Comparison of ENCODE assay signal across 8 cellular contexts in genomic region chr6:11275598-11275997, GRCh38. TPM values are rescaled to one million over a fixed set of nuclear protein-coding genes. Genes with fewer than 3 reads are reported as not detected.
A peak's percentile ranks its signal among the peaks of the same experiment; 100 is the strongest.
DNase-seq lines count a peak whose midpoint lies in the region; ATAC-seq and TF ChIP-seq lines count a peak whose summit lies in the region.

No MANE protein-coding gene starts in this region.

- no peaks in the 10 kb centered on the region for H4K20me1 ChIP-seq in H9 (ENCODE audit: control insufficient read depth, insufficient read depth, insufficient read length)

- no peak overlapping the region for H3K9ac ChIP-seq in H9 (ENCODE audit: extremely low read depth, insufficient read length, low read length)

- H2BK15ac ChIP-seq in H9 (ENCODE audit: low read depth, low read length): no peak overlapping the region

- peak in 2 of 3 donors; percentile 39 to 68 for DNase-seq in CD4-positive, CD25-positive, alpha-beta regulatory T cell
- peak; percentile 29 for DNase-seq in activated CD8-positive, alpha-beta T cell treated with anti-CD3 and anti-CD28 coated beads, Interleukin-2, amount 10 ng/mL, durations not matched to agents 7 days and 5 days
- DNase-seq in AG08395 (ENCODE audit: low spot score) (no peak), NCI-H1092 treated with DMSO at 0.1 percent for 48 hours (lab: John Stamatoyannopoulos, UW) (no peak), H9 (no peak)

- peaks cover 35% of the 10 kb centered on the region for H3K36me3 Mint-ChIP-seq in CD4-positive, CD25-positive, alpha-beta regulatory T cell
- peaks cover 72% of the 10 kb centered on the region for H3K36me3 Mint-ChIP-seq in activated CD8-positive, alpha-beta T cell treated with anti-CD3 and anti-CD28 coated beads, Interleukin-2, amount 10 ng/mL, durations not matched to agents 7 days and 5 days (ENCODE audit: low read depth)
- H3K36me3 Mint-ChIP-seq in stimulated activated memory B cell treated with anti-CD40 and anti-IgM and Interleukin-4, amounts not matched to agents 10 μg/mL and 1 μg/mL and 100 μg/mL, for 72 hours: peaks cover 26% of the 10 kb centered on the region
- no peaks in the 10 kb centered on the region for H3K36me3 Mint-ChIP-seq in H9 (ENCODE audit: insufficient read depth in 1 of 3, low read depth in 3 of 3)

- H3K27me3 ChIP-seq in CD4-positive, CD25-positive, alpha-beta regulatory T cell (ENCODE audit: control insufficient read depth, insufficient read depth, low read length): no peaks in the 10 kb centered on the region
- H3K27me3 ChIP-seq in H9 (ENCODE audit: insufficient read depth, low read length): no peaks in the 10 kb centered on the region

- peak overlapping the region; percentile 66 to 80 (median 72) for H3K4me3 Mint-ChIP-seq in CD4-positive, CD25-positive, alpha-beta regulatory T cell
- H3K4me3 Mint-ChIP-seq in activated CD8-positive, alpha-beta T cell treated with anti-CD3 and anti-CD28 coated beads, Interleukin-2, amount 10 ng/mL, durations not matched to agents 7 days and 5 days: peak overlapping the region; percentile 25
- no peak overlapping the region for H3K4me3 Mint-ChIP-seq in stimulated activated memory B cell treated with anti-CD40 and anti-IgM and Interleukin-4, amounts not matched to agents 10 μg/mL and 1 μg/mL and 100 μg/mL, for 72 hours
- no peak overlapping the region for H3K4me3 Mint-ChIP-seq in H9

- H3K79me2 ChIP-seq in H9 (ENCODE audit: insufficient read depth, low read length): no peaks in the 10 kb centered on the region

- peaks cover 40% of the 10 kb centered on the region for H3K4me1 ChIP-seq in CD4-positive, CD25-positive, alpha-beta regulatory T cell (ENCODE audit: control insufficient read depth, insufficient read depth, low read length, poor library complexity, severe bottlenecking)
- peaks cover 14% of the 10 kb centered on the region; the same call in 1 of the 2 replicates for H3K4me1 ChIP-seq in H9 (ENCODE audit: insufficient read depth, low read length)

- no peak overlapping the region for H3K23ac ChIP-seq in H9 (ENCODE audit: insufficient read length, low read depth, low read length)

- WGBS in H9 (ENCODE audit: extremely low coverage, insufficient read length, low lambda C conversion rate): no CpG with 5 or more reads among the region's 4 CpGs

- peaks cover 0 to 2% (median 0%) of the 10 kb centered on the region in 7 donors for H3K9me3 Mint-ChIP-seq in CD4-positive, CD25-positive, alpha-beta regulatory T cell
- no peaks in the 10 kb centered on the region for H3K9me3 Mint-ChIP-seq in activated CD8-positive, alpha-beta T cell treated with anti-CD3 and anti-CD28 coated beads, Interleukin-2, amount 10 ng/mL, durations not matched to agents 7 days and 5 days (ENCODE audit: insufficient read depth)
- H3K9me3 Mint-ChIP-seq in stimulated activated memory B cell treated with anti-CD40 and anti-IgM and Interleukin-4, amounts not matched to agents 10 μg/mL and 1 μg/mL and 100 μg/mL, for 72 hours: no peaks in the 10 kb centered on the region
- no peaks in the 10 kb centered on the region for H3K9me3 Mint-ChIP-seq in H9

- POLR2A ChIA-PET in activated CD8-positive, alpha-beta T cell treated with anti-CD3 and anti-CD28 coated beads, Interleukin-2, amount 10 ng/mL, durations not matched to agents 7 days and 5 days (lab: Charles Lee): interaction anchor here (0.7 to 1.5 kb wide), 3 partner anchors 17 to 44 kb away, joined by 4 read pairs; no protein-coding TSS in a partner anchor

- no peak overlapping the region for H3T11ph ChIP-seq in H9 (ENCODE audit: low read length)

- peak overlapping the region in 2 of 3 donors; percentile 30 to 81 for H3K27ac Mint-ChIP-seq in CD4-positive, CD25-positive, alpha-beta regulatory T cell
- H3K27ac Mint-ChIP-seq in activated CD8-positive, alpha-beta T cell treated with anti-CD3 and anti-CD28 coated beads, Interleukin-2, amount 10 ng/mL, durations not matched to agents 7 days and 5 days: peak overlapping the region; percentile 70
- H3K27ac Mint-ChIP-seq in stimulated activated memory B cell treated with anti-CD40 and anti-IgM and Interleukin-4, amounts not matched to agents 10 μg/mL and 1 μg/mL and 100 μg/mL, for 72 hours: peak overlapping the region; percentile 92
- no peak overlapping the region for H3K27ac Mint-ChIP-seq in H9

- H3K23me2 ChIP-seq in H9 (ENCODE audit: insufficient read length, low read depth, low read length, poor library complexity, severe bottlenecking): no peaks in the 10 kb centered on the region

- H3K4me1 Mint-ChIP-seq in CD4-positive, CD25-positive, alpha-beta regulatory T cell: peaks cover 28 to 54% (median 52%) of the 10 kb centered on the region in 4 donors
- H3K4me1 Mint-ChIP-seq in activated CD8-positive, alpha-beta T cell treated with anti-CD3 and anti-CD28 coated beads, Interleukin-2, amount 10 ng/mL, durations not matched to agents 7 days and 5 days (ENCODE audit: low read depth): peaks cover 52% of the 10 kb centered on the region
- H3K4me1 Mint-ChIP-seq in stimulated activated memory B cell treated with anti-CD40 and anti-IgM and Interleukin-4, amounts not matched to agents 10 μg/mL and 1 μg/mL and 100 μg/mL, for 72 hours: peaks cover 55% of the 10 kb centered on the region
- peaks cover 29 to 31% of the 10 kb centered on the region in 2 experiments for H3K4me1 Mint-ChIP-seq in H9

- H3K9me3 ChIP-seq in CD4-positive, CD25-positive, alpha-beta regulatory T cell (ENCODE audit: control insufficient read depth in 2 of 2, low read length in 2 of 2): no peaks in the 10 kb centered on the region
- no peaks in the 10 kb centered on the region for H3K9me3 ChIP-seq in H9 (ENCODE audit: control insufficient read depth, low read depth, low read length)

- no peak overlapping the region for H2BK5ac ChIP-seq in H9 (ENCODE audit: insufficient read length, low read length)

- H4K5ac ChIP-seq in H9 (ENCODE audit: insufficient read length, low read depth, low read length): no peak overlapping the region

- no peak for TF ChIP-seq CTCF in H9 (conservative IDR thresholded peaks at IDR 0.05)

- H2BK120ac ChIP-seq in H9 (ENCODE audit: low read depth, low read length, poor library complexity, severe bottlenecking): no peak overlapping the region

- H2AK5ac ChIP-seq in H9 (ENCODE audit: insufficient read length, low read length): no peak overlapping the region

- no peak overlapping the region for H4K91ac ChIP-seq in H9 (ENCODE audit: insufficient read length, low read depth, low read length)

- no peaks in the 10 kb centered on the region for H3K27me3 Mint-ChIP-seq in CD4-positive, CD25-positive, alpha-beta regulatory T cell
- H3K27me3 Mint-ChIP-seq in activated CD8-positive, alpha-beta T cell treated with anti-CD3 and anti-CD28 coated beads, Interleukin-2, amount 10 ng/mL, durations not matched to agents 7 days and 5 days (ENCODE audit: low read depth): no peaks in the 10 kb centered on the region
- H3K27me3 Mint-ChIP-seq in stimulated activated memory B cell treated with anti-CD40 and anti-IgM and Interleukin-4, amounts not matched to agents 10 μg/mL and 1 μg/mL and 100 μg/mL, for 72 hours: no peaks in the 10 kb centered on the region
- H3K27me3 Mint-ChIP-seq in H9 (ENCODE audit: low read depth): peaks cover 7% of the 10 kb centered on the region

- no peaks in the 10 kb centered on the region for H3K79me1 ChIP-seq in H9 (ENCODE audit: insufficient read depth, low read depth, low read length, poor library complexity, severe bottlenecking)

- no peak overlapping the region for H3K56ac ChIP-seq in H9 (ENCODE audit: insufficient read length, low read depth, low read length)

- no peak overlapping the region for H2AFZ ChIP-seq in H9 (ENCODE audit: low read length)

- H3K18ac ChIP-seq in H9 (ENCODE audit: insufficient read length, low read depth, low read length): no peak overlapping the region

- no peak overlapping the region for H2BK20ac ChIP-seq in H9 (ENCODE audit: low read depth, low read length, poor library complexity, severe bottlenecking)

- peak overlapping the region; percentile 56 for H3K27ac ChIP-seq in CD4-positive, CD25-positive, alpha-beta regulatory T cell (ENCODE audit: insufficient read depth, low read length, poor library complexity, severe bottlenecking)
- no peak overlapping the region for H3K27ac ChIP-seq in H9 (ENCODE audit: insufficient read length, low read depth, low read length)

- H3K36me3 ChIP-seq in CD4-positive, CD25-positive, alpha-beta regulatory T cell (ENCODE audit: control insufficient read depth, insufficient read depth, low read length): no peaks in the 10 kb centered on the region

- no peak overlapping the region for H2BK12ac ChIP-seq in H9 (ENCODE audit: insufficient read length, low read depth, low read length)

- H3K4me3 ChIP-seq in CD4-positive, CD25-positive, alpha-beta regulatory T cell (ENCODE audit: low read depth, low read length): peak overlapping the region; percentile 51

- no peak overlapping the region for H3K4ac ChIP-seq in H9 (ENCODE audit: low read depth, low read length)

- peak; percentile 62 to 65 for ATAC-seq in CD4-positive, CD25-positive, alpha-beta regulatory T cell (ENCODE audit: low read depth in 2 of 2)
- peak; percentile 81 for ATAC-seq in GM19043 (IDR thresholded peaks at IDR 0.05; ENCODE audit: low read depth, unreplicated experiment)
- ATAC-seq in HG03108 (IDR thresholded peaks at IDR 0.05; ENCODE audit: unreplicated experiment): peak; percentile 77
- ATAC-seq in activated CD8-positive, alpha-beta T cell treated with anti-CD3 and anti-CD28 coated beads, Interleukin-2, amount 10 ng/mL, durations not matched to agents 7 days and 5 days: peak; percentile 40
- peak; percentile 76 for ATAC-seq in stimulated activated memory B cell treated with anti-CD40 and anti-IgM and Interleukin-4, amounts not matched to agents 10 μg/mL and 1 μg/mL and 100 μg/mL, for 72 hours

- no peak overlapping the region for H3K4me2 ChIP-seq in H9 (ENCODE audit: insufficient read depth, insufficient read length, low read length)

- no peak overlapping the region for H3K14ac ChIP-seq in H9 (ENCODE audit: insufficient read depth, low read length)

- H4K8ac ChIP-seq in H9 (replicated peaks; ENCODE audit: insufficient read length, low read depth, low read length): no peak overlapping the region

- CTCF ChIA-PET in activated CD8-positive, alpha-beta T cell treated with anti-CD3 and anti-CD28 coated beads, Interleukin-2, amount 10 ng/mL, durations not matched to agents 7 days and 5 days (lab: Charles Lee): interaction anchor here (0.7 to 1.5 kb wide), 5 partner anchors 44 to 300 kb away, joined by 3 read pairs; no protein-coding TSS in a partner anchor

RNA-seq across cellular contexts. Expression of gene NEDD9, which starts 43.1 kb away (rescaled TPM):
- 104 TPM for total RNA-seq in CD4-positive, CD25-positive, alpha-beta regulatory T cell
- polyA plus RNA-seq in CD4-positive, CD25-positive, alpha-beta regulatory T cell: 10 to 100 TPM; 18.1 to 21.5 (median 19.9) TPM
- 10 to 100 TPM; 64.9 to 69.5 TPM for total RNA-seq in activated CD8-positive, alpha-beta T cell treated with anti-CD3 and anti-CD28 coated beads, Interleukin-2, amount 10 ng/mL, durations not matched to agents 7 days and 5 days
- 5.5 and 5.8 TPM in 2 replicates for total RNA-seq in H9 (2021)

Comparison
In these comparisons a context has a peak if more than half of its experiments do, and no peak if none do; other contexts are left out.
1. DNase-seq: peak in CD4-positive, CD25-positive, alpha-beta regulatory T cell (2 of 3) and activated CD8-positive, alpha-beta T cell treated with anti-CD3 and anti-CD28 coated beads, Interleukin-2, amount 10 ng/mL, durations not matched to agents 7 days and 5 days (single experiment); none in AG08395 (single experiment), NCI-H1092 treated with DMSO at 0.1 percent for 48 hours (single experiment) and H9 (single experiment).
2. H3K27ac Mint-ChIP-seq: peak in CD4-positive, CD25-positive, alpha-beta regulatory T cell (2 of 3), activated CD8-positive, alpha-beta T cell treated with anti-CD3 and anti-CD28 coated beads, Interleukin-2, amount 10 ng/mL, durations not matched to agents 7 days and 5 days (single experiment) and stimulated activated memory B cell treated with anti-CD40 and anti-IgM and Interleukin-4, amounts not matched to agents 10 μg/mL and 1 μg/mL and 100 μg/mL, for 72 hours (single experiment); none in H9 (0 of 3).
3. H3K4me3 Mint-ChIP-seq: peak in CD4-positive, CD25-positive, alpha-beta regulatory T cell (4 of 4) and activated CD8-positive, alpha-beta T cell treated with anti-CD3 and anti-CD28 coated beads, Interleukin-2, amount 10 ng/mL, durations not matched to agents 7 days and 5 days (single experiment); none in stimulated activated memory B cell treated with anti-CD40 and anti-IgM and Interleukin-4, amounts not matched to agents 10 μg/mL and 1 μg/mL and 100 μg/mL, for 72 hours (single experiment) and H9 (0 of 2).
4. Peak in every context shown above with its lines, with median percentiles within 50 percentile points of each other: ATAC-seq.